14 cellular contexts compared by ENCODE assay signal in the genomic region with DNA sequence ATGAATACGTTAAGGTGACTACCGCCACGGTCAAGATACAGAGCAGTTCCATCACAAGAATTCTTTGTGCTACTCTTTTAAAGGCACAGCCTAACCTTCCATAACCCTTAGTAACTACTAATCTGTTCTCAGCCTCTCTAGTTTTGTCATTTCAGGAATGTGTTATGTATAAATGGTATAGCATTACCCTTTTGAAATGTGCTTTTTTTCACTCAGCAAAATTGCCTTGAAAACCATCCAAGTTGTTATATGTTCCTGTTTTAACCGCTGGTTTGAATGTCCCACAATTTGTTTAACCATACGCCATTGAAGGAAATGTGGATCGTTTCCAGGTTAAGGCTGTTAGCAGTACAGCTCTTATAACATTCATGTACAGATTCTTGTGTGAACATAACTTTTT. TPM values are rescaled to one million over a fixed set of nuclear protein-coding genes. Genes with fewer than 3 reads are reported as not detected.
DNase-seq lines count a peak whose midpoint lies in the region; ATAC-seq, FAIRE-seq and TF ChIP-seq lines count a peak whose summit lies in the region.
"Had no signal": no experiment of that assay in that cellular context is flagged by ENCODE, and none has a peak within 500 bp of the region (broad histone marks: within the 10 kb centered on the region; RNA-seq: fewer than 3 reads in every experiment).

No MANE protein-coding gene starts in this region.

- no peak for TF ChIP-seq RAD21 in GM12878 (IDR thresholded peaks at IDR 0.05; ENCODE audit: insufficient read depth, low read depth, low read length)

- no peaks in the 10 kb centered on the region for H3K27me3 Mint-ChIP-seq in stimulated activated naive CD8-positive, alpha-beta T cell treated with anti-CD3 and anti-CD28 coated beads, Interleukin-15, Interleukin-2, amounts not matched to agents 100 ng/mL and 50 ng/mL, for 24 hours

- TF ChIP-seq POLR2A in GM12878 (IDR thresholded peaks at IDR 0.05; ENCODE audit: low read depth, low read length), result no peak
- TF ChIP-seq POLR2A in vagina (IDR thresholded peaks at IDR 0.05), result no peak

- H3K27ac Mint-ChIP-seq in stimulated activated naive CD8-positive, alpha-beta T cell treated with anti-CD3 and anti-CD28 coated beads, Interleukin-15, Interleukin-2, amounts not matched to agents 100 ng/mL and 50 ng/mL, for 24 hours, result peak overlapping the region; percentile 48

- peaks cover 72% of the 10 kb centered on the region for H3K36me3 Mint-ChIP-seq in stimulated activated naive CD8-positive, alpha-beta T cell treated with anti-CD3 and anti-CD28 coated beads, Interleukin-15, Interleukin-2, amounts not matched to agents 100 ng/mL and 50 ng/mL, for 24 hours (ENCODE audit: low read depth)

- ATAC-seq in left ventricle myocardium superior (peak; percentile 17), HG02885 (IDR thresholded peaks at IDR 0.05; ENCODE audit: poor library complexity, unreplicated experiment) (peak; percentile 58), GM12878 (peak; percentile 38)

- CTCF ChIA-PET in GM12878 (lab: Yijun Ruan, JAX), result interaction anchor here (0.6 to 1.4 kb wide), 5 partner anchors 9 to 401 kb away, joined by 3 to 4 read pairs (median 3); no protein-coding TSS in a partner anchor

- in situ Hi-C loops in GM12878 (cut with MboI), result loop anchor here (25.0 kb wide), 1 partner anchor 1428 kb away; no protein-coding TSS in a partner anchor

- H3K9ac ChIP-seq in GM12878 (ENCODE audit: control insufficient read depth, insufficient read depth, low read length), result no peak overlapping the region

- H3K27ac ChIP-seq in GM12878 (ENCODE audit: control insufficient read depth, insufficient read depth) (no peak overlapping the region), vagina (no peak overlapping the region)
- H3K27ac ChIP-seq: stomach had no signal

- intact Hi-C loops in left ventricle myocardium superior (cut with micrococcal nuclease), result no loop called here
- intact Hi-C loops in cardiac septum (cut with DNase I), result no loop called here
- intact Hi-C loops in GM12878 (cut with micrococcal nuclease; ENCODE audit: unreplicated experiment), result no loop called here
- intact Hi-C loops in vagina (cut with DNase I), result no loop called here

- H2AFZ ChIP-seq in GM12878 (ENCODE audit: control insufficient read depth, low read depth, low read length), result no peak overlapping the region

- RAD21 ChIA-PET in GM12878 (lab: Charles Lee; ENCODE audit: unreplicated experiment), result interaction anchor here (1.7 kb wide), 1 partner anchor 20 kb away, joined by 4 read pairs; no protein-coding TSS in a partner anchor

- FAIRE-seq in GM12878 (lab: Jason Lieb, UNC), result no peak

- no peaks in the 10 kb centered on the region; the same call in 1 of the 2 replicates for H4K20me1 ChIP-seq in GM12878 (ENCODE audit: control insufficient read depth, insufficient read depth)

- H3K4me1 Mint-ChIP-seq in stimulated activated naive CD8-positive, alpha-beta T cell treated with anti-CD3 and anti-CD28 coated beads, Interleukin-15, Interleukin-2, amounts not matched to agents 100 ng/mL and 50 ng/mL, for 24 hours (ENCODE audit: low read depth), result peaks cover 82% of the 10 kb centered on the region

- no peak overlapping the region for H3K4me3 Mint-ChIP-seq in stimulated activated naive CD8-positive, alpha-beta T cell treated with anti-CD3 and anti-CD28 coated beads, Interleukin-15, Interleukin-2, amounts not matched to agents 100 ng/mL and 50 ng/mL, for 24 hours

- no TSS peak for BruUV-seq in GM12878 (replicated peaks; lab: Mats Ljungman, UMichigan)

- H3K4me1 ChIP-seq in GM12878 (ENCODE audit: control insufficient read depth, insufficient read depth, low read length) (no peaks in the 10 kb centered on the region), vagina (peaks cover 65% of the 10 kb centered on the region)

- no peak for DNase-seq in left ventricle myocardium superior
- DNase-seq in cardiac septum (ENCODE audit: low spot score), result no peak
- no peak for DNase-seq in GM12878 (ENCODE audit: low read depth, low spot score)
- DNase-seq in vagina (ENCODE audit: extremely low spot score in 2 of 2), result no peak
- DNase-seq in UCSD-AML1 (lab: John Stamatoyannopoulos, UW; ENCODE audit: unreplicated experiment), result no peak
- DNase-seq in hippocampal formation (lab: John Stamatoyannopoulos, UW), result no peak
- DNase-seq: dermis blood vessel endothelial cell; foreskin melanocyte; islet precursor cell; stimulated activated CD4-positive, alpha-beta T cell treated with anti-CD3 and anti-CD28 coated beads, Interleukin-4, amount 100 ng/mL, for 1 hour; stomach; T-helper 1 cell had no signal

- SMC1A ChIA-PET in GM12878 (lab: Charles Lee; ENCODE audit: uncharacterized antibody, unreplicated experiment), result interaction anchor here (0.5 to 3.1 kb wide), 5 partner anchors 7 to 20 kb away, joined by 3 to 14 read pairs (median 9); no protein-coding TSS in a partner anchor

- H3K4me3 ChIP-seq in GM12878 (no peak overlapping the region), vagina (no peak overlapping the region)
- H3K4me3 ChIP-seq: stomach had no signal

- no peaks in the 10 kb centered on the region for H3K9me3 Mint-ChIP-seq in stimulated activated naive CD8-positive, alpha-beta T cell treated with anti-CD3 and anti-CD28 coated beads, Interleukin-15, Interleukin-2, amounts not matched to agents 100 ng/mL and 50 ng/mL, for 24 hours

- H3K9me3 ChIP-seq in GM12878 (replicated peaks; ENCODE audit: control insufficient read depth, insufficient read depth, low read length), result no peaks in the 10 kb centered on the region
- no peaks in the 10 kb centered on the region for H3K9me3 ChIP-seq in vagina
- H3K9me3 ChIP-seq: stomach had no signal

- H3K79me2 ChIP-seq in GM12878 (ENCODE audit: control insufficient read depth, insufficient read depth, low read length), result peaks cover 70% of the 10 kb centered on the region

- H3K27me3 ChIP-seq in GM12878 (replicated peaks in 1 of 2; ENCODE audit: control insufficient read depth in 2 of 2, insufficient read depth in 2 of 2, low read length in 1 of 2), result no peaks in the 10 kb centered on the region
- no peaks in the 10 kb centered on the region for H3K27me3 ChIP-seq in vagina
- H3K27me3 ChIP-seq: stomach had no signal

- POLR2A ChIA-PET in GM12878 (lab: Charles Lee), result no interaction called here

- H3K36me3 ChIP-seq in GM12878 (ENCODE audit: control insufficient read depth in 2 of 2, insufficient read depth in 2 of 2, low read length in 1 of 2) (peaks cover 8 to 23% of the 10 kb centered on the region in 2 experiments; a peak in 3 of 4 replicates), vagina (no peaks in the 10 kb centered on the region)

- no peak overlapping the region for H3K4me2 ChIP-seq in GM12878 (ENCODE audit: control insufficient read depth, insufficient read depth)

- 38% methylated on average over 6 of the region's 6 CpGs for WGBS in GM12878 (ENCODE audit: insufficient coverage, insufficient replicate concordance, low lambda C conversion rate, missing lambda C conversion rate)

- no peak for TF ChIP-seq EP300 in GM12878 (IDR thresholded peaks at IDR 0.05; ENCODE audit: borderline replicate concordance in 1 of 2, control insufficient read depth in 1 of 2, low read depth in 2 of 2, low read length in 2 of 2)

- TF ChIP-seq CTCF in GM12878 (IDR thresholded peaks at IDR 0.05 in 2 of 3, conservative IDR thresholded peaks at IDR 0.05 in 1 of 3; ENCODE audit: control insufficient read depth in 2 of 3, extremely low read depth in 1 of 3, insufficient read depth in 1 of 3, low read depth in 3 of 3, low read length in 3 of 3) (no peak), vagina (IDR thresholded peaks at IDR 0.05) (no peak)

TF ChIP-seq in GM12878, 131 proteins besides CTCF, POLR2A, EP300 and RAD21:
- TF ChIP-seq MXI1 (IDR thresholded peaks at IDR 0.05; ENCODE audit: low read depth, low read length) (no peak), RUNX3 (IDR thresholded peaks at IDR 0.05; ENCODE audit: low read length) (peak; percentile 33)
- TF ChIP-seq, protein P1, sequence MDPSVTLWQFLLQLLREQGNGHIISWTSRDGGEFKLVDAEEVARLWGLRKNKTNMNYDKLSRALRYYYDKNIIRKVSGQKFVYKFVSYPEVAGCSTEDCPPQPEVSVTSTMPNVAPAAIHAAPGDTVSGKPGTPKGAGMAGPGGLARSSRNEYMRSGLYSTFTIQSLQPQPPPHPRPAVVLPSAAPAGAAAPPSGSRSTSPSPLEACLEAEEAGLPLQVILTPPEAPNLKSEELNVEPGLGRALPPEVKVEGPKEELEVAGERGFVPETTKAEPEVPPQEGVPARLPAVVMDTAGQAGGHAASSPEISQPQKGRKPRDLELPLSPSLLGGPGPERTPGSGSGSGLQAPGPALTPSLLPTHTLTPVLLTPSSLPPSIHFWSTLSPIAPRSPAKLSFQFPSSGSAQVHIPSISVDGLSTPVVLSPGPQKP (IDR thresholded peaks at IDR 0.05; ENCODE audit: low read depth, low read length), result no peak
TF ChIP-seq in GM12878: peak in this region for 1.

RNA-seq across cellular contexts. Expression of a gene that starts 32.0 kb away (rescaled TPM):
- total RNA-seq in left ventricle myocardium superior (120 TPM), cardiac septum (98.9 TPM), GM12878 (2014; rRNA removed) (74.5 and 87.0 TPM in 2 replicates), GM12878 (2014; rRNA removed; fragmentation: Illumina TruSeq; extraction: Trizol) (79.7 and 86.4 TPM in 2 replicates), GM12878 (2021) (80.1 and 87.9 TPM in 2 replicates), vagina (112 TPM)
- 271 and 278 TPM in 2 replicates for total RNA-seq in GM12878 (2013; cell fraction: nucleolus; rRNA removed)
- 40.4 TPM for polyA plus RNA-seq in GM12878 (2011; ENCODE audit: low read depth)
- polyA plus RNA-seq in GM12878 (2011; rRNA removed) (123 and 131 TPM in 2 replicates), GM12878 (2014; fragmentation: Illumina TruSeq; extraction: Trizol) (117 and 132 TPM in 2 replicates), GM12878 (2014; fragmentation: Nextera tagmentation; extraction: Ambion mirVana) (10 to 100 TPM; 26.5 to 30.4 TPM), GM12878 (2014; rRNA removed) (61.2 and 64.2 TPM in 2 replicates), GM12878 (2016; fragmentation: Nextera tagmentation; extraction: Ambion mirVana) (10 to 100 TPM; 50.9 to 52.1 TPM)
- 62.1 and 67.2 TPM in 2 replicates for polyA plus RNA-seq in GM12878 (2011; cell fraction: cytosol; rRNA removed)
- polyA plus RNA-seq in GM12878 (2011; cell fraction: nucleus; rRNA removed), result 74.7 and 77.8 TPM in 2 replicates
- polyA plus RNA-seq in GM12878 (2012), result 48.7 and 67.5 TPM in 2 replicates
- polyA minus RNA-seq in GM12878 (2011; rRNA and poly(A)+ RNA removed), result 103 and 117 TPM in 2 replicates
- polyA minus RNA-seq in GM12878 (2011; cell fraction: cytosol; rRNA and poly(A)+ RNA removed), result 35.9 and 42.6 TPM in 2 replicates
- 58.9 and 116 TPM in 2 replicates for polyA minus RNA-seq in GM12878 (2011; cell fraction: nucleus; rRNA and poly(A)+ RNA removed)
